Comparison of ENCODE assay signal across 8 cellular contexts in genomic region chr17:67365762-67366192, GRCh38. TPM values are rescaled to one million over a fixed set of nuclear protein-coding genes. Genes with fewer than 3 reads are reported as not detected.
DNase-seq lines count a peak whose midpoint lies in the region; ATAC-seq and TF ChIP-seq lines count a peak whose summit lies in the region.

No MANE protein-coding gene starts in this region.

- ATAC-seq in HG03460 (IDR thresholded peaks at IDR 0.05; ENCODE audit: unreplicated experiment): peak; percentile 9

- H3K9me3 Mint-ChIP-seq in activated CD4-positive, alpha-beta T cell treated with anti-CD3 and anti-CD28 coated beads, Interleukin-2, amount 10 ng/mL, durations not matched to agents 24 days and 14 days: no peaks in the 10 kb centered on the region

- H3K4me1 ChIP-seq in parathyroid adenoma: peaks cover 7% of the 10 kb centered on the region

- peak; percentile 76 for DNase-seq in activated CD4-positive, alpha-beta T cell treated with anti-CD3 and anti-CD28 coated beads, Interleukin-2, amount 10 ng/mL, durations not matched to agents 24 days and 14 days
- DNase-seq in activated CD4-positive, alpha-beta T cell treated with anti-CD3 and anti-CD28 coated beads for 1 hour: no peak
- DNase-seq in activated CD4-positive, alpha-beta T cell treated with anti-CD3 and anti-CD28 coated beads, Interleukin-2, amount 50 U/mL, for 24 hours (ENCODE audit: low read depth in 1 of 2, low spot score in 1 of 2): peak; percentile 18 to 30
- DNase-seq in fibroblast of villous mesenchyme (ENCODE audit: low read depth) (peak; percentile 79), KG1 (lab: John Stamatoyannopoulos, UW) (no peak), superior temporal gyrus (ENCODE audit: extremely low spot score) (no peak)

- H3K36me3 ChIP-seq in parathyroid adenoma (ENCODE audit: control insufficient read depth, insufficient read depth, low read length): no peaks in the 10 kb centered on the region

- peak overlapping the region; percentile 95 for H3K4me2 ChIP-seq in parathyroid adenoma (ENCODE audit: low read length)

- peaks cover 23% of the 10 kb centered on the region for H3K79me2 ChIP-seq in parathyroid adenoma

- TF ChIP-seq CTCF in fibroblast of villous mesenchyme (IDR thresholded peaks at IDR 0.05; ENCODE audit: insufficient read depth, low read depth, low read length): no peak
- TF ChIP-seq CTCF in parathyroid adenoma (IDR thresholded peaks at IDR 0.05): no peak

- H3K27ac ChIP-seq in parathyroid adenoma: peak overlapping the region; percentile 67

- no peaks in the 10 kb centered on the region for H3K27me3 Mint-ChIP-seq in activated CD4-positive, alpha-beta T cell treated with anti-CD3 and anti-CD28 coated beads, Interleukin-2, amount 10 ng/mL, durations not matched to agents 24 days and 14 days

- H3K36me3 Mint-ChIP-seq in activated CD4-positive, alpha-beta T cell treated with anti-CD3 and anti-CD28 coated beads, Interleukin-2, amount 10 ng/mL, durations not matched to agents 24 days and 14 days (ENCODE audit: low read depth): peaks cover 32% of the 10 kb centered on the region

- no peaks in the 10 kb centered on the region for H3K27me3 ChIP-seq in parathyroid adenoma (ENCODE audit: control insufficient read depth, insufficient read depth, low read length)

- intact Hi-C loops in activated CD4-positive, alpha-beta T cell treated with anti-CD3 and anti-CD28 coated beads, Interleukin-2, amount 10 ng/mL, durations not matched to agents 24 days and 14 days (cut with micrococcal nuclease): loop anchor here (1.0 to 5.0 kb wide), 4 partner anchors 7 to 462 kb away; partner anchors contain the start of genes BPTF, NOL11 and PITPNC1

- no peaks in the 10 kb centered on the region for H3K9me3 ChIP-seq in parathyroid adenoma (ENCODE audit: control insufficient read depth, low read length)

- H3K4me1 Mint-ChIP-seq in activated CD4-positive, alpha-beta T cell treated with anti-CD3 and anti-CD28 coated beads, Interleukin-2, amount 10 ng/mL, durations not matched to agents 24 days and 14 days: peaks cover 46% of the 10 kb centered on the region

- H3K4me3 ChIP-seq in fibroblast of villous mesenchyme (ENCODE audit: low read depth, low read length): peak overlapping the region; percentile 99
- H3K4me3 ChIP-seq in parathyroid adenoma (ENCODE audit: low read depth, low read length): peak overlapping the region; percentile 94

- H3K27ac Mint-ChIP-seq in activated CD4-positive, alpha-beta T cell treated with anti-CD3 and anti-CD28 coated beads, Interleukin-2, amount 10 ng/mL, durations not matched to agents 24 days and 14 days: peak overlapping the region; percentile 93

- peak overlapping the region; percentile 97 for H2AFZ ChIP-seq in parathyroid adenoma

- peak overlapping the region; percentile 97 for H3K4me3 Mint-ChIP-seq in activated CD4-positive, alpha-beta T cell treated with anti-CD3 and anti-CD28 coated beads, Interleukin-2, amount 10 ng/mL, durations not matched to agents 24 days and 14 days

- H3K9ac ChIP-seq in parathyroid adenoma: peak overlapping the region; percentile 40

RNA-seq across cellular contexts. Expression of gene PSMD12, which starts 0.6 kb away (rescaled TPM):
- total RNA-seq in activated CD4-positive, alpha-beta T cell treated with anti-CD3 and anti-CD28 coated beads, Interleukin-2, amount 10 ng/mL, durations not matched to agents 24 days and 14 days: 92.3 and 93.6 TPM in 2 replicates
- total RNA-seq in fibroblast of villous mesenchyme: 19.6 and 32.4 TPM in 2 replicates

RNA-seq across cellular contexts. Expression of gene PITPNC1, which starts 11.3 kb away (rescaled TPM):
- total RNA-seq in activated CD4-positive, alpha-beta T cell treated with anti-CD3 and anti-CD28 coated beads, Interleukin-2, amount 10 ng/mL, durations not matched to agents 24 days and 14 days: 18.7 and 22.3 TPM in 2 replicates
- 3.9 and 4.3 TPM in 2 replicates for total RNA-seq in fibroblast of villous mesenchyme

Comparison
In these comparisons a context has a peak if more than half of its experiments do, and no peak if none do; other contexts are left out.
1. DNase-seq: peak in activated CD4-positive, alpha-beta T cell treated with anti-CD3 and anti-CD28 coated beads, Interleukin-2, amount 10 ng/mL, durations not matched to agents 24 days and 14 days (single experiment), activated CD4-positive, alpha-beta T cell treated with anti-CD3 and anti-CD28 coated beads, Interleukin-2, amount 50 U/mL, for 24 hours (2 of 2) and fibroblast of villous mesenchyme (single experiment); none in activated CD4-positive, alpha-beta T cell treated with anti-CD3 and anti-CD28 coated beads for 1 hour (single experiment), KG1 (single experiment) and superior temporal gyrus (single experiment).